ENCODE assay signal across 16 cellular contexts in genomic region chr5:172478256-172478655, GRCh38.
"Had no signal": no experiment of that assay in that cellular context is flagged by ENCODE, and none has a peak within 500 bp of the region (broad histone marks: within the 10 kb centered on the region; RNA-seq: fewer than 3 reads in every experiment).

No MANE protein-coding gene starts in this region.

- H3K9me3 Mint-ChIP-seq: activated CD4-positive, alpha-beta memory T cell treated with anti-CD3 and anti-CD28 coated beads, Interleukin-2, amount 10 ng/mL, durations not matched to agents 7 days and 5 days; activated CD4-positive, alpha-beta T cell treated with anti-CD3 and anti-CD28 coated beads, Interleukin-2, amount 10 ng/mL, durations not matched to agents 7 days and 5 days; activated naive CD4-positive, alpha-beta T cell treated with anti-CD3 and anti-CD28 coated beads, Interleukin-2, amount 10 ng/mL, durations not matched to agents 7 days and 5 days; activated naive CD4-positive, alpha-beta T cell treated with anti-CD3 and anti-CD28 coated beads, Interleukin-2, amount 50 U/mL, for 72 hours; activated naive CD8-positive, alpha-beta T cell treated with anti-CD3 and anti-CD28 coated beads, Interleukin-2, amount 10 ng/mL, durations not matched to agents 7 days and 5 days; activated T-cell treated with anti-CD3 and anti-CD28 coated beads, Interleukin-2, amount 50 U/mL, for 24 hours; activated T-cell treated with anti-CD3 and anti-CD28 coated beads, Interleukin-2, amount 50 U/mL, for 72 hours; T-cell; T-helper 1 cell treated with Interleukin-12 subunit alpha and Interleukin-12 subunit beta and Interleukin-4 antibody, amounts not matched to agents 30 μg/mL and 1 μg/mL, for 36 hours; WTC11 had no signal

- DNase-seq: activated gamma-delta T cell, cortex of kidney had no signal

- H3K36me3 Mint-ChIP-seq: activated naive CD4-positive, alpha-beta T cell treated with anti-CD3 and anti-CD28 coated beads, Interleukin-2, amount 10 ng/mL, durations not matched to agents 7 days and 5 days; activated naive CD4-positive, alpha-beta T cell treated with anti-CD3 and anti-CD28 coated beads, Interleukin-2, amount 50 U/mL, for 72 hours; activated naive CD8-positive, alpha-beta T cell treated with anti-CD3 and anti-CD28 coated beads, Interleukin-2, amount 10 ng/mL, durations not matched to agents 7 days and 5 days; T-cell; WTC11 had no signal

- H3K27ac ChIP-seq: brain microvascular endothelial cell, gastroesophageal sphincter, VCaP had no signal

- H3K36me3 ChIP-seq: brain microvascular endothelial cell, gastroesophageal sphincter, heart right ventricle had no signal

- H3K4me1 Mint-ChIP-seq: activated CD4-positive, alpha-beta memory T cell treated with anti-CD3 and anti-CD28 coated beads, Interleukin-2, amount 10 ng/mL, durations not matched to agents 7 days and 5 days; activated CD4-positive, alpha-beta T cell treated with anti-CD3 and anti-CD28 coated beads, Interleukin-2, amount 10 ng/mL, durations not matched to agents 7 days and 5 days; activated naive CD4-positive, alpha-beta T cell treated with anti-CD3 and anti-CD28 coated beads, Interleukin-2, amount 10 ng/mL, durations not matched to agents 7 days and 5 days; T-cell had no signal

- H3K27ac Mint-ChIP-seq: activated CD4-positive, alpha-beta memory T cell treated with anti-CD3 and anti-CD28 coated beads, Interleukin-2, amount 10 ng/mL, durations not matched to agents 7 days and 5 days; activated naive CD4-positive, alpha-beta T cell treated with anti-CD3 and anti-CD28 coated beads, Interleukin-2, amount 10 ng/mL, durations not matched to agents 7 days and 5 days; activated naive CD8-positive, alpha-beta T cell treated with anti-CD3 and anti-CD28 coated beads, Interleukin-2, amount 10 ng/mL, durations not matched to agents 7 days and 5 days; activated T-cell treated with anti-CD3 and anti-CD28 coated beads, Interleukin-2, amount 50 U/mL, for 24 hours; activated T-cell treated with anti-CD3 and anti-CD28 coated beads, Interleukin-2, amount 50 U/mL, for 72 hours; T-cell; T-helper 1 cell treated with Interleukin-12 subunit alpha and Interleukin-12 subunit beta and Interleukin-4 antibody, amounts not matched to agents 30 μg/mL and 1 μg/mL, for 36 hours; WTC11 had no signal

- H3K4me3 Mint-ChIP-seq: activated CD4-positive, alpha-beta memory T cell treated with anti-CD3 and anti-CD28 coated beads, Interleukin-2, amount 10 ng/mL, durations not matched to agents 7 days and 5 days; activated CD4-positive, alpha-beta T cell treated with anti-CD3 and anti-CD28 coated beads, Interleukin-2, amount 10 ng/mL, durations not matched to agents 7 days and 5 days; activated naive CD4-positive, alpha-beta T cell treated with anti-CD3 and anti-CD28 coated beads, Interleukin-2, amount 10 ng/mL, durations not matched to agents 7 days and 5 days; activated naive CD8-positive, alpha-beta T cell treated with anti-CD3 and anti-CD28 coated beads, Interleukin-2, amount 10 ng/mL, durations not matched to agents 7 days and 5 days; activated T-cell treated with anti-CD3 and anti-CD28 coated beads, Interleukin-2, amount 50 U/mL, for 24 hours; activated T-cell treated with anti-CD3 and anti-CD28 coated beads, Interleukin-2, amount 50 U/mL, for 72 hours; T-cell; T-helper 1 cell treated with Interleukin-12 subunit alpha and Interleukin-12 subunit beta and Interleukin-4 antibody, amounts not matched to agents 30 μg/mL and 1 μg/mL, for 36 hours; WTC11 had no signal

- H3K4me3 ChIP-seq: gastroesophageal sphincter, heart right ventricle had no signal

- H3K27me3 Mint-ChIP-seq: activated CD4-positive, alpha-beta T cell treated with anti-CD3 and anti-CD28 coated beads, Interleukin-2, amount 10 ng/mL, durations not matched to agents 7 days and 5 days had no signal

- H3K9me3 ChIP-seq: gastroesophageal sphincter, heart right ventricle had no signal

- H3K27me3 ChIP-seq: gastroesophageal sphincter, heart right ventricle had no signal
